8 cellular contexts compared by ENCODE assay signal in the genomic region with DNA sequence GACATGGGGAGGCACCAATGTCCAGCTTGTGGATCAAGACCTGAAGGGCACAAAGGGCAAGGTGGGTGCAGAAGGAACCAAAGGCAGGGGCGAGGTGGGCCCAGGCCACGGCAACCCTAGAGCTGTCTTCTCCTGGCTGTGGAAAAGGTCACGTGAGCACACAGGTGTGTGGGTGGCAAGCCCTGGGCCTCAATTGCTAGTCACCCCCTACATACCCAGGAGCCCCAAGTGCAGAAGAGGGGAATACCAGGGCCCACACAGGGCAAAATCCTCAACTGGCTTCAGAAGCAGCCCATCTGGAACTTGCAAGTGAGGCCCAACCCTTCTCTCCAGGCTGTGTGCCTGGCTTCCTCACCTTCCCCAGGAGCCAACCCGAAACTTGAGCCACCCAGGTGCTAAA. TPM values are rescaled to one million over a fixed set of nuclear protein-coding genes. Genes with fewer than 3 reads are reported as not detected.
A peak's percentile ranks its signal among the peaks of the same experiment; 100 is the strongest.
DNase-seq lines count a peak whose midpoint lies in the region; ATAC-seq, FAIRE-seq and TF ChIP-seq lines count a peak whose summit lies in the region.

No MANE protein-coding gene starts in this region.

- H3K9me3 ChIP-seq in astrocyte (ENCODE audit: insufficient read depth, low read depth, low read length) = no peaks in the 10 kb centered on the region
- H3K9me3 ChIP-seq in tibial artery = no peaks in the 10 kb centered on the region

- peaks cover 28% of the 10 kb centered on the region for H4K20me1 ChIP-seq in astrocyte (ENCODE audit: insufficient read depth, low read length)

- no peak overlapping the region for H2AFZ ChIP-seq in astrocyte (ENCODE audit: low read depth, low read length)

- no peaks in the 10 kb centered on the region for H3K27me3 Mint-ChIP-seq in astrocyte (ENCODE audit: low read depth, unreplicated experiment)
- H3K27me3 Mint-ChIP-seq in natural killer cell treated with Interleukin-12 subunit alpha and Interleukin-12 subunit beta and Interleukin-15 and Interleukin-18, amount 100 ng/mL, for 72 hours = no peaks in the 10 kb centered on the region

- H3K79me2 ChIP-seq in astrocyte (ENCODE audit: insufficient read depth, low read length) = peaks cover 78% of the 10 kb centered on the region

- DNase-seq in activated CD4-positive, CD25-positive, alpha-beta regulatory T cell (lab: John Stamatoyannopoulos, UW) = no peak
- DNase-seq in astrocyte (ENCODE audit: low read depth) (no peak), tibial artery (no peak), NCI-H524 treated with DMSO at 0.1 percent for 48 hours (lab: John Stamatoyannopoulos, UW) (no peak), omental fat pad (ENCODE audit: low spot score) (no peak)
- no peak for DNase-seq in natural killer cell treated with Interleukin-12 subunit alpha and Interleukin-12 subunit beta and Interleukin-15 and Interleukin-18, amount 100 ng/mL, for 72 hours (ENCODE audit: low spot score)

- H3K27me3 ChIP-seq in astrocyte (ENCODE audit: insufficient read depth, low read length) = no peaks in the 10 kb centered on the region
- H3K27me3 ChIP-seq in tibial artery = no peaks in the 10 kb centered on the region

- TF ChIP-seq CTCF in astrocyte (IDR thresholded peaks at IDR 0.05; ENCODE audit: insufficient read depth, low read depth, low read length) (no peak), tibial artery (IDR thresholded peaks at IDR 0.05) (no peak), omental fat pad (IDR thresholded peaks at IDR 0.05) (no peak)

- H3K4me3 Mint-ChIP-seq in astrocyte (ENCODE audit: unreplicated experiment) = peak overlapping the region; percentile 28
- H3K4me3 Mint-ChIP-seq in natural killer cell treated with Interleukin-12 subunit alpha and Interleukin-12 subunit beta and Interleukin-15 and Interleukin-18, amount 100 ng/mL, for 72 hours = peak overlapping the region; percentile 85

- ATAC-seq in activated CD4-positive, CD25-positive, alpha-beta regulatory T cell treated with anti-CD3 and anti-CD28 coated beads, Interleukin-2, amount 50 U/mL, for 24 hours = peak; percentile 11 to 25
- ATAC-seq in natural killer cell treated with Interleukin-12 subunit alpha and Interleukin-12 subunit beta and Interleukin-15 and Interleukin-18, amount 100 ng/mL, for 72 hours = no peak
- ATAC-seq in HG03097 (IDR thresholded peaks at IDR 0.05; ENCODE audit: low FRiP score, unreplicated experiment) (no peak), omental fat pad (ENCODE audit: low FRiP score) (no peak)

- peaks cover 11% of the 10 kb centered on the region for H3K36me3 Mint-ChIP-seq in astrocyte (ENCODE audit: low read depth, unreplicated experiment)
- no peaks in the 10 kb centered on the region for H3K36me3 Mint-ChIP-seq in natural killer cell treated with Interleukin-12 subunit alpha and Interleukin-12 subunit beta and Interleukin-15 and Interleukin-18, amount 100 ng/mL, for 72 hours

- intact Hi-C loops in tibial artery (cut with DNase I; ENCODE audit: low total_unique reads) = no loop called here

- H3K27ac Mint-ChIP-seq in astrocyte (ENCODE audit: unreplicated experiment) = peak overlapping the region; percentile 81
- peak overlapping the region; percentile 88 to 92 for H3K27ac Mint-ChIP-seq in natural killer cell treated with Interleukin-12 subunit alpha and Interleukin-12 subunit beta and Interleukin-15 and Interleukin-18, amount 100 ng/mL, for 72 hours

- no peak overlapping the region for H3K4me3 ChIP-seq in astrocyte (ENCODE audit: insufficient read depth, low read depth, low read length)
- peak overlapping the region; percentile 33 to 43 for H3K4me3 ChIP-seq in tibial artery

- H3K9ac ChIP-seq in astrocyte (ENCODE audit: low read length) = peak overlapping the region; percentile 98

- H3K4me1 Mint-ChIP-seq in astrocyte (ENCODE audit: low read depth, unreplicated experiment) = peaks cover 56% of the 10 kb centered on the region
- peaks cover 69 to 73% of the 10 kb centered on the region in 2 donors for H3K4me1 Mint-ChIP-seq in natural killer cell treated with Interleukin-12 subunit alpha and Interleukin-12 subunit beta and Interleukin-15 and Interleukin-18, amount 100 ng/mL, for 72 hours (ENCODE audit: low read depth in 2 of 2)

- H3K36me3 ChIP-seq in astrocyte (ENCODE audit: insufficient read depth, low read length) = peaks cover 8% of the 10 kb centered on the region
- peaks cover 0 to 27% (median 21%) of the 10 kb centered on the region in 3 donors for H3K36me3 ChIP-seq in tibial artery

- FAIRE-seq in astrocyte (lab: Jason Lieb, UNC) = no peak

- H3K9me3 Mint-ChIP-seq in astrocyte (ENCODE audit: unreplicated experiment) = no peaks in the 10 kb centered on the region
- H3K9me3 Mint-ChIP-seq in natural killer cell treated with Interleukin-12 subunit alpha and Interleukin-12 subunit beta and Interleukin-15 and Interleukin-18, amount 100 ng/mL, for 72 hours = no peaks in the 10 kb centered on the region

- peak overlapping the region; percentile 91 for H3K4me2 ChIP-seq in astrocyte (ENCODE audit: low read length)

- peaks cover 66% of the 10 kb centered on the region for H3K4me1 ChIP-seq in astrocyte (ENCODE audit: insufficient read depth, low read length)
- H3K4me1 ChIP-seq in tibial artery = peaks cover 11 to 84% (median 71%) of the 10 kb centered on the region in 4 donors

- H3K27ac ChIP-seq in astrocyte (ENCODE audit: low read depth, low read length) (peak overlapping the region; percentile 100), tibial artery (peak overlapping the region; percentile 95 to 96)

RNA-seq across cellular contexts. Expression of gene ZBTB17, which starts 25.6 kb away (rescaled TPM):
- total RNA-seq in astrocyte = 28.1 and 28.8 TPM in 2 replicates
- total RNA-seq in natural killer cell treated with Interleukin-12 subunit alpha and Interleukin-12 subunit beta and Interleukin-15 and Interleukin-18, amount 100 ng/mL, for 72 hours = 100 to 1,000 TPM in 1 of 2 donors, 10 to 100 TPM in 1; 75.6 to 102 TPM
- 10 to 100 TPM; 20.7 to 53.6 (median 27.8) TPM for total RNA-seq in omental fat pad

RNA-seq across cellular contexts. Expression of gene SRARP, which starts 53.7 kb away (rescaled TPM):
- not detected in 2 replicates for total RNA-seq in astrocyte
- total RNA-seq in natural killer cell treated with Interleukin-12 subunit alpha and Interleukin-12 subunit beta and Interleukin-15 and Interleukin-18, amount 100 ng/mL, for 72 hours = not detected
- not detected for total RNA-seq in omental fat pad

Comparison
In these comparisons a context has a peak if more than half of its experiments do, and no peak if none do; other contexts are left out.
1. ATAC-seq: peak in activated CD4-positive, CD25-positive, alpha-beta regulatory T cell treated with anti-CD3 and anti-CD28 coated beads, Interleukin-2, amount 50 U/mL, for 24 hours (2 of 2); none in natural killer cell treated with Interleukin-12 subunit alpha and Interleukin-12 subunit beta and Interleukin-15 and Interleukin-18, amount 100 ng/mL, for 72 hours (0 of 2), HG03097 (single experiment) and omental fat pad (single experiment).